In genomic region chr11:102163368-102163767, GRCh38 we compare ENCODE assay signal across 19 cellular contexts. TPM values are rescaled to one million over a fixed set of nuclear protein-coding genes. Genes with fewer than 3 reads are reported as not detected.
DNase-seq lines count a peak whose midpoint lies in the region; ATAC-seq and TF ChIP-seq lines count a peak whose summit lies in the region.
"Had no signal": no experiment of that assay in that cellular context is flagged by ENCODE, and none has a peak within 500 bp of the region (broad histone marks: within the 10 kb centered on the region; RNA-seq: fewer than 3 reads in every experiment).

No MANE protein-coding gene starts in this region.

- H3K4me2 ChIP-seq in H9 (ENCODE audit: insufficient read depth, insufficient read length, low read length) (no peak overlapping the region), IMR-90 (ENCODE audit: low read depth, low read length) (no peak overlapping the region)

- no peak overlapping the region; a peak in 1 of 7 replicates for H3K27ac Mint-ChIP-seq in H9
- peak overlapping the region; percentile 25 for H3K27ac Mint-ChIP-seq in mesothelial cell of epicardium

- H3K36me3 ChIP-seq in IMR-90 (ENCODE audit: control insufficient read depth, insufficient read depth, low read length): peaks cover 16% of the 10 kb centered on the region
- peaks cover 3 to 9% (median 5%) of the 10 kb centered on the region in 5 donors for H3K36me3 ChIP-seq in subcutaneous abdominal adipose tissue (ENCODE audit: control insufficient read depth in 5 of 5, insufficient read depth in 5 of 5, low read length in 5 of 5)
- H3K36me3 ChIP-seq: BE2C had no signal

- peaks cover under 1% of the 10 kb centered on the region; the same call in 1 of the 2 replicates for H3K79me2 ChIP-seq in H9 (ENCODE audit: insufficient read depth, low read length)

- H3K79me1 ChIP-seq in H9 (ENCODE audit: insufficient read depth, low read depth, low read length, poor library complexity, severe bottlenecking) (peaks cover 5% of the 10 kb centered on the region), IMR-90 (ENCODE audit: low read depth in 1 of 2, low read length in 2 of 2) (peaks cover 18 to 68% of the 10 kb centered on the region in 2 experiments)

- no peak overlapping the region for H2BK15ac ChIP-seq in H9 (ENCODE audit: low read depth, low read length)
- H2BK15ac ChIP-seq in IMR-90 (ENCODE audit: low read depth, low read length): no peak overlapping the region

- no peak for ATAC-seq in IMR-90 (ENCODE audit: low read depth)
- ATAC-seq in HG03432 (IDR thresholded peaks at IDR 0.05; ENCODE audit: unreplicated experiment): no peak

- H3K4ac ChIP-seq in H9 (ENCODE audit: low read depth, low read length) (no peak overlapping the region), IMR-90 (ENCODE audit: low read depth, low read length) (no peak overlapping the region)

- H2AFZ ChIP-seq in H9 (ENCODE audit: low read length) (no peak overlapping the region), IMR-90 (replicated peaks; ENCODE audit: low read length, poor library complexity) (no peak overlapping the region)

- no peak overlapping the region for H4K8ac ChIP-seq in H9 (replicated peaks; ENCODE audit: insufficient read length, low read depth, low read length)
- no peak overlapping the region for H4K8ac ChIP-seq in IMR-90 (ENCODE audit: low read depth in 2 of 2, low read length in 2 of 2)

- CTCF ChIA-PET in IMR-90 (lab: Yijun Ruan, JAX): no interaction called here

- H4K91ac ChIP-seq in H9 (ENCODE audit: insufficient read length, low read depth, low read length): no peak overlapping the region
- no peak overlapping the region for H4K91ac ChIP-seq in IMR-90 (ENCODE audit: insufficient read depth, low read depth, low read length)

- no peak for TF ChIP-seq POLR2A in IMR-90 (IDR thresholded peaks at IDR 0.05; ENCODE audit: low read depth, low read length)

- H3K9me1 ChIP-seq in IMR-90 (ENCODE audit: insufficient read depth, low read length): peaks cover 10% of the 10 kb centered on the region

- H2BK120ac ChIP-seq in H9 (ENCODE audit: low read depth, low read length, poor library complexity, severe bottlenecking) (no peak overlapping the region), IMR-90 (ENCODE audit: low read depth, low read length) (no peak overlapping the region)

- no CpG with 5 or more reads among the region's 4 CpGs for WGBS in H9 (ENCODE audit: extremely low coverage, insufficient read length, low lambda C conversion rate)
- WGBS in IMR-90 (ENCODE audit: extremely low coverage in 2 of 2, insufficient read length in 1 of 2), 2 experiments: no CpG with 5 or more reads among the region's 4 CpGs

- H3K4me1 ChIP-seq in H9 (ENCODE audit: insufficient read depth, low read length): no peaks in the 10 kb centered on the region
- H3K4me1 ChIP-seq in IMR-90 (ENCODE audit: control insufficient read depth, insufficient read depth, low read length): peaks cover 3% of the 10 kb centered on the region
- peaks cover 0 to 6% (median 2%) of the 10 kb centered on the region in 5 donors for H3K4me1 ChIP-seq in subcutaneous abdominal adipose tissue (ENCODE audit: control insufficient read depth in 5 of 5, insufficient read depth in 5 of 5, low read length in 5 of 5)
- H3K4me1 ChIP-seq: BE2C had no signal

- H3K23me2 ChIP-seq in H9 (ENCODE audit: insufficient read length, low read depth, low read length, poor library complexity, severe bottlenecking): no peaks in the 10 kb centered on the region

- H3K4me3 Mint-ChIP-seq in H9: no peak overlapping the region
- no peak overlapping the region for H3K4me3 Mint-ChIP-seq in mesothelial cell of epicardium
- H3K4me3 Mint-ChIP-seq: CD4-positive, CD25-positive, alpha-beta regulatory T cell; CD8-positive, alpha-beta memory T cell had no signal

- H4K5ac ChIP-seq in H9 (ENCODE audit: insufficient read length, low read depth, low read length): no peak overlapping the region
- H4K5ac ChIP-seq in IMR-90 (ENCODE audit: low read depth, low read length): no peak overlapping the region

- H3K27me3 ChIP-seq in H9 (ENCODE audit: insufficient read depth, low read length): no peaks in the 10 kb centered on the region
- H3K27me3 ChIP-seq in IMR-90 (ENCODE audit: control insufficient read depth, insufficient read depth, low read length): no peaks in the 10 kb centered on the region
- no peaks in the 10 kb centered on the region for H3K27me3 ChIP-seq in subcutaneous abdominal adipose tissue (ENCODE audit: control insufficient read depth in 5 of 5, insufficient read depth in 4 of 5, low read length in 5 of 5)
- H3K27me3 ChIP-seq: BE2C had no signal

- dilution Hi-C loops in IMR-90 (cut with HindIII; ENCODE audit: low sequenced_read_pairs, unreplicated experiment): no loop called here

- H2BK5ac ChIP-seq in H9 (ENCODE audit: insufficient read length, low read length) (no peak overlapping the region), IMR-90 (ENCODE audit: low read depth, low read length, poor library complexity, severe bottlenecking) (peak overlapping the region; percentile 1)

- no peaks in the 10 kb centered on the region for H3K9me3 Mint-ChIP-seq in H9
- no peaks in the 10 kb centered on the region for H3K9me3 Mint-ChIP-seq in mesothelial cell of epicardium
- H3K9me3 Mint-ChIP-seq: CD8-positive, alpha-beta memory T cell had no signal

- no peaks in the 10 kb centered on the region for H3K27me3 Mint-ChIP-seq in H9 (ENCODE audit: low read depth)
- no peaks in the 10 kb centered on the region for H3K27me3 Mint-ChIP-seq in mesothelial cell of epicardium (ENCODE audit: low read depth)

- H3K23ac ChIP-seq in H9 (ENCODE audit: insufficient read length, low read depth, low read length): no peak overlapping the region
- no peak overlapping the region for H3K23ac ChIP-seq in IMR-90 (ENCODE audit: low read depth, low read length)

- H2BK12ac ChIP-seq in H9 (ENCODE audit: insufficient read length, low read depth, low read length): no peak overlapping the region

- POLR2A ChIA-PET in IMR-90 (lab: Charles Lee; ENCODE audit: unreplicated experiment): no interaction called here

- H3K14ac ChIP-seq in H9 (ENCODE audit: insufficient read depth, low read length) (no peak overlapping the region), IMR-90 (replicated peaks; ENCODE audit: low read depth, low read length) (no peak overlapping the region)

- TF ChIP-seq CTCF in H9 (conservative IDR thresholded peaks at IDR 0.05) (no peak), IMR-90 (conservative IDR thresholded peaks at IDR 0.05; ENCODE audit: low read depth, low read length) (no peak), mesothelial cell of epicardium (IDR thresholded peaks at IDR 0.05; ENCODE audit: unreplicated experiment) (no peak)

- H3K4me1 Mint-ChIP-seq in H9: peaks cover under 1 to 4% of the 10 kb centered on the region in 2 experiments; a peak in 3 of 4 replicates
- peaks cover 51% of the 10 kb centered on the region for H3K4me1 Mint-ChIP-seq in mesothelial cell of epicardium
- H3K4me1 Mint-ChIP-seq: CD4-positive, CD25-positive, alpha-beta regulatory T cell; CD8-positive, alpha-beta memory T cell had no signal

- intact Hi-C loops in IMR-90 (cut with micrococcal nuclease): no loop called here

- DNase-seq in H9 (no peak), IMR-90 (no peak), mesothelial cell of epicardium (ENCODE audit: low spot score in 2 of 2, unreplicated experiment in 2 of 2) (no peak), NCI-H2227 treated with DMSO at 0.1 percent for 48 hours (lab: John Stamatoyannopoulos, UW) (no peak), DMS79 treated with DMSO at 0.1 percent for 48 hours (lab: John Stamatoyannopoulos, UW) (no peak)
- DNase-seq: ACHN; BE2C; C1 segment of cervical spinal cord; CD4-positive, CD25-positive, alpha-beta regulatory T cell; CD8-positive, alpha-beta memory T cell; COR-L47; DMS 273 treated with DMSO at 0.1 percent for 48 hours; GDM1; GOT3; H7; KG1 had no signal

- H2BK20ac ChIP-seq in H9 (ENCODE audit: low read depth, low read length, poor library complexity, severe bottlenecking) (no peak overlapping the region), IMR-90 (ENCODE audit: low read depth, low read length) (no peak overlapping the region)

- H3K27ac ChIP-seq in H9 (ENCODE audit: insufficient read length, low read depth, low read length): peak overlapping the region; percentile 20
- H3K27ac ChIP-seq in IMR-90 (ENCODE audit: insufficient read depth, low read length): no peak overlapping the region
- peak overlapping the region; percentile 27 for H3K27ac ChIP-seq in subcutaneous abdominal adipose tissue (ENCODE audit: low read depth, low read length)
- H3K27ac ChIP-seq: HL-60 had no signal

- no peak for TF ChIP-seq RAD21 in IMR-90 (IDR thresholded peaks at IDR 0.05; ENCODE audit: low read length)

- H4K20me1 ChIP-seq in H9 (ENCODE audit: control insufficient read depth, insufficient read depth, insufficient read length): no peaks in the 10 kb centered on the region
- H4K20me1 ChIP-seq in IMR-90 (ENCODE audit: insufficient read depth, low read length): peaks cover 16% of the 10 kb centered on the region; the same call in 1 of the 2 replicates

- H3K18ac ChIP-seq in H9 (ENCODE audit: insufficient read length, low read depth, low read length) (no peak overlapping the region), IMR-90 (ENCODE audit: low read depth, low read length) (no peak overlapping the region)

- no peak overlapping the region for H3T11ph ChIP-seq in H9 (ENCODE audit: low read length)

- BruUV-seq in IMR-90 (replicated peaks; lab: Mats Ljungman, UMichigan): no TSS peak

- H3K9ac ChIP-seq in H9 (ENCODE audit: extremely low read depth, insufficient read length, low read length): no peak overlapping the region
- H3K9ac ChIP-seq in IMR-90 (ENCODE audit: low read depth, low read length): no peak overlapping the region
- H3K9ac ChIP-seq in subcutaneous abdominal adipose tissue (ENCODE audit: low read length in 5 of 5): no peak overlapping the region

- in situ Hi-C loops in IMR-90 (cut with MboI; ENCODE audit: low sequenced_read_pairs): no loop called here

- H3K36me3 Mint-ChIP-seq in H9 (ENCODE audit: insufficient read depth in 1 of 3, low read depth in 3 of 3) (peaks cover 5 to 28% (median 14%) of the 10 kb centered on the region in 3 experiments; a peak in 6 of 7 replicates), mesothelial cell of epicardium (peaks cover 11% of the 10 kb centered on the region)
- H3K36me3 Mint-ChIP-seq: CD4-positive, CD25-positive, alpha-beta regulatory T cell; CD8-positive, alpha-beta memory T cell had no signal

- no peak overlapping the region for H2AK9ac ChIP-seq in IMR-90 (replicated peaks; ENCODE audit: low read depth, low read length, poor library complexity)

- H3K4me3 ChIP-seq in IMR-90 (ENCODE audit: insufficient read depth, low read depth, low read length) (no peak overlapping the region), subcutaneous abdominal adipose tissue (ENCODE audit: low read depth in 1 of 5, low read length in 5 of 5) (no peak overlapping the region)

- H3K9me3 ChIP-seq in H9 (ENCODE audit: control insufficient read depth, low read depth, low read length) (no peaks in the 10 kb centered on the region), IMR-90 (ENCODE audit: control insufficient read depth, insufficient read depth, low read length) (no peaks in the 10 kb centered on the region), subcutaneous abdominal adipose tissue (ENCODE audit: control insufficient read depth in 5 of 5, low read length in 5 of 5) (no peaks in the 10 kb centered on the region)
- H3K9me3 ChIP-seq: BE2C had no signal

- H2AK5ac ChIP-seq in H9 (ENCODE audit: insufficient read length, low read length): no peak overlapping the region
- no peak overlapping the region for H2AK5ac ChIP-seq in IMR-90 (ENCODE audit: low read depth, low read length)

- H3K56ac ChIP-seq in H9 (ENCODE audit: insufficient read length, low read depth, low read length) (no peak overlapping the region), IMR-90 (ENCODE audit: extremely low read depth, insufficient read depth, low read length) (no peak overlapping the region)

RNA-seq across cellular contexts. Expression of gene YAP1, which starts 53.1 kb away (rescaled TPM):
- total RNA-seq in H9 (2021) (124 TPM in 2 replicates), IMR-90 (2012; rRNA removed) (207 and 251 TPM in 2 replicates), mesothelial cell of epicardium (186 to 194 TPM (median 193 TPM) in 3 replicates)
- polyA plus RNA-seq in IMR-90 (2012; rRNA removed): 116 and 121 TPM in 2 replicates
- 43.6 and 73.6 TPM in 2 replicates for polyA plus RNA-seq in IMR-90 (2012; cell fraction: cytosol; rRNA removed)
- 55.7 and 77.4 TPM in 2 replicates for polyA plus RNA-seq in IMR-90 (2012; cell fraction: nucleus; rRNA removed; ENCODE audit: low replicate concordance)
- total RNA-seq: CD4-positive, CD25-positive, alpha-beta regulatory T cell had no signal
- polyA plus RNA-seq: CD4-positive, CD25-positive, alpha-beta regulatory T cell had no signal
